ENCODE assay signal across 16 cellular contexts in genomic region chr6:24513602-24514001, GRCh38. TPM values are rescaled to one million over a fixed set of nuclear protein-coding genes. Genes with fewer than 3 reads are reported as not detected.
DNase-seq lines count a peak whose midpoint lies in the region; ATAC-seq, FAIRE-seq and TF ChIP-seq lines count a peak whose summit lies in the region.
"Had no signal": no experiment of that assay in that cellular context is flagged by ENCODE, and none has a peak within 500 bp of the region (broad histone marks: within the 10 kb centered on the region; RNA-seq: fewer than 3 reads in every experiment).

No MANE protein-coding gene starts in this region.

- no peaks in the 10 kb centered on the region for H3K9me3 Mint-ChIP-seq in T-cell

- DNase-seq in islet precursor cell (peak; percentile 22), T-cell (no peak), H54 (ENCODE audit: insufficient read length, low spot score) (no peak), hepatic stellate cell (ENCODE audit: low spot score) (no peak)
- DNase-seq in activated CD4-positive, CD25-positive, alpha-beta regulatory T cell treated with anti-CD3 and anti-CD28 coated beads, Interleukin-2, amount 50 U/mL, for 72 hours = no peak
- DNase-seq: activated CD4-positive, alpha-beta T cell treated with anti-CD3 and anti-CD28 coated beads for 36 hours; activated naive CD4-positive, alpha-beta T cell treated with Interleukin-2 at 50 U/mL for 16 hours; NCI-H1436; NCI-H345; right lobe of liver; stimulated activated CD4-positive, alpha-beta T cell treated with anti-CD3 and anti-CD28 coated beads, Interleukin-1b, Interleukin-23, amount 100 ng/mL, for 48 hours; substantia nigra had no signal

- ATAC-seq in GM18498 (IDR thresholded peaks at IDR 0.05; ENCODE audit: unreplicated experiment) (peak; percentile 53), GM21423 (IDR thresholded peaks at IDR 0.05; ENCODE audit: unreplicated experiment) (peak; percentile 33), HG03045 (IDR thresholded peaks at IDR 0.05; ENCODE audit: unreplicated experiment) (peak; percentile 51), T-cell (replicated peaks in 1 of 4) (no peak)
- ATAC-seq: activated CD4-positive, alpha-beta T cell treated with anti-CD3 and anti-CD28 coated beads for 36 hours; right lobe of liver had no signal

- CTCF ChIA-PET in T-cell (lab: Charles Lee) = interaction anchor here in 1 of 2 donors (1.0 to 1.6 kb wide), 2 partner anchors 10 to 19 kb away, joined by 3 to 5 read pairs; partner anchors contain the start of gene ALDH5A1

- POLR2A ChIA-PET in T-cell (lab: Charles Lee) = no interaction called here

- TF ChIP-seq POLR2A in H54 (IDR thresholded peaks at IDR 0.05; ENCODE audit: low read depth, low read length) = no peak

- H3K4me3 Mint-ChIP-seq in T-cell = no peak overlapping the region
- H3K4me3 Mint-ChIP-seq: activated CD4-positive, alpha-beta T cell treated with anti-CD3 and anti-CD28 coated beads for 36 hours had no signal

- peaks cover 9 to 14% (median 12%) of the 10 kb centered on the region in 3 donors for H3K4me1 Mint-ChIP-seq in T-cell

- no peak for FAIRE-seq in H54 (lab: Jason Lieb, UNC)
- FAIRE-seq: colon had no signal

- H3K36me3 Mint-ChIP-seq in T-cell = peaks cover 49% of the 10 kb centered on the region

- no peaks in the 10 kb centered on the region for H3K27me3 Mint-ChIP-seq in T-cell
- H3K27me3 Mint-ChIP-seq: activated CD4-positive, alpha-beta T cell treated with anti-CD3 and anti-CD28 coated beads for 36 hours had no signal

- H3K27ac Mint-ChIP-seq in T-cell = no peak overlapping the region
- H3K27ac Mint-ChIP-seq: activated CD4-positive, alpha-beta T cell treated with anti-CD3 and anti-CD28 coated beads for 36 hours had no signal

RNA-seq across cellular contexts. Expression of gene ALDH5A1, which starts 18.8 kb away (rescaled TPM):
- total RNA-seq in T-cell = 10 to 100 TPM in 4 of 5 donors, 1 to 10 TPM in 1; 4.8 to 15.2 (median 11.7) TPM

RNA-seq across cellular contexts. Expression of gene GPLD1, which starts 24.2 kb away (rescaled TPM):
- total RNA-seq in T-cell = 1 to 10 TPM in 3 of 5 donors, under 1 TPM in 2; 0.50 to 1.5 (median 1.4) TPM

Comparison
In these comparisons a context has a peak if more than half of its experiments do, and no peak if none do; other contexts are left out.
1. ATAC-seq: peak in GM18498 (single experiment), GM21423 (single experiment) and HG03045 (single experiment); none in T-cell (0 of 4).